Comparison of ENCODE assay signal across 18 cellular contexts in the genomic region with DNA sequence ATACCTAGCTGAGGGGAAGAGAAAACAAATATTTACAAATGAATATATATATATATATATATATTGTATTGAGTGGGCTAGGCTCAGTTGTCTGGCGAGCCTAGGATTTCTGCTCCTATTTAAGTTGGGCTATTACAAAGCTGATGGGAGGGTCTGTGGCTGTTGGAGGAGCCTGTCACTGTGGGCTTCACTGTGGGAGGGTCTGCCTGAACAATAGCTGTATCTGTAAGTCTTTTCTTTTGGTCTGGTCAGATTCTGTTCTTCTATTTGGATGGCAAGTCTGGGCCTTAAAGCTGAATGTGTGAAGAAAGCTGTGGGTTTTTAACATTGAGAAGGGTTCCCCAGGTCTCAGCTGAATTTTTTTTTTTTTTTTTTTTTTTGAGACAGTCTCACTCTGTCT.
DNase-seq lines count a peak whose midpoint lies in the region; ATAC-seq and TF ChIP-seq lines count a peak whose summit lies in the region.
"Had no signal": no experiment of that assay in that cellular context is flagged by ENCODE, and none has a peak within 500 bp of the region (broad histone marks: within the 10 kb centered on the region; RNA-seq: fewer than 3 reads in every experiment).

No MANE protein-coding gene starts in this region.

- H3K4me2 ChIP-seq in mesendoderm (ENCODE audit: low read length): no peak overlapping the region
- H3K4me2 ChIP-seq in trophoblast cell (ENCODE audit: low read length): no peak overlapping the region
- H3K4me2 ChIP-seq: A549 had no signal

- H3K4me1 ChIP-seq in Caco-2: peaks cover 79% of the 10 kb centered on the region
- H3K4me1 ChIP-seq in HUES64 (ENCODE audit: insufficient read depth, low read length): peaks cover 41% of the 10 kb centered on the region; the same call in 1 of the 2 replicates
- H3K4me1 ChIP-seq in mesendoderm (ENCODE audit: control insufficient read depth, low read depth, low read length): peaks cover 7% of the 10 kb centered on the region
- H3K4me1 ChIP-seq in trophoblast cell (ENCODE audit: control insufficient read depth in 1 of 2, insufficient read depth in 2 of 2, low read length in 2 of 2): peaks cover 8 to 13% of the 10 kb centered on the region in 2 experiments
- no peaks in the 10 kb centered on the region for H3K4me1 ChIP-seq in mucosa of descending colon (ENCODE audit: low read depth)

- H2BK12ac ChIP-seq in trophoblast cell (ENCODE audit: low read length): peak overlapping the region; percentile 64

- H2BK5ac ChIP-seq in mesendoderm (ENCODE audit: low read length) (peak overlapping the region; percentile 99), trophoblast cell (ENCODE audit: low read depth, low read length, poor library complexity) (peak overlapping the region; percentile 78)

- H3K36me3 Mint-ChIP-seq in Caco-2 (ENCODE audit: insufficient read depth, unreplicated experiment): no peaks in the 10 kb centered on the region
- H3K36me3 Mint-ChIP-seq in T-helper 2 cell treated with Interferon-gamma antibody and Interleukin-4, amounts not matched to agents 5 μg/mL and 100 μg/mL, for 36 hours (ENCODE audit: low read depth): no peaks in the 10 kb centered on the region

- peak overlapping the region; percentile 88 for H3K14ac ChIP-seq in trophoblast cell (ENCODE audit: low read length)

- H3K27ac Mint-ChIP-seq in Caco-2 (ENCODE audit: unreplicated experiment): peak overlapping the region; percentile 76
- H3K27ac Mint-ChIP-seq in T-helper 2 cell treated with Interferon-gamma antibody and Interleukin-4, amounts not matched to agents 5 μg/mL and 100 μg/mL, for 36 hours: no peak overlapping the region
- H3K27ac Mint-ChIP-seq: CD4-positive, alpha-beta T cell; GM23338 had no signal

- CTCF ChIA-PET in Caco-2 (lab: Charles Lee): interaction anchor here (0.6 to 0.7 kb wide), 3 partner anchors 37 to 586 kb away, joined by 3 to 4 read pairs (median 4); no protein-coding TSS in a partner anchor

- H3K4ac ChIP-seq in mesendoderm (ENCODE audit: low read depth, low read length): peak overlapping the region; percentile 60
- peak overlapping the region; percentile 71 for H3K4ac ChIP-seq in trophoblast cell (ENCODE audit: low read depth, low read length)

- no peak for DNase-seq in Caco-2
- DNase-seq in mesendoderm: peak; percentile 73
- DNase-seq in trophoblast cell: no peak
- DNase-seq in T-helper 2 cell treated with Interferon-gamma antibody and Interleukin-4, amounts not matched to agents 5 μg/mL and 100 μg/mL, for 36 hours (ENCODE audit: low spot score): no peak
- DNase-seq in anterior cingulate cortex (lab: John Stamatoyannopoulos, UW): no peak
- DNase-seq in mucosa of descending colon: no peak
- DNase-seq: AML-193; CD4-positive, alpha-beta T cell; DMS153; DMS79; GF-D8; HCEC 1CT had no signal

- H2BK120ac ChIP-seq in mesendoderm (ENCODE audit: low read depth, low read length): no peak overlapping the region
- peak overlapping the region; percentile 91 for H2BK120ac ChIP-seq in trophoblast cell (ENCODE audit: insufficient read depth, low read length, poor library complexity)

- H3K18ac ChIP-seq in mesendoderm (ENCODE audit: low read length) (peak overlapping the region; percentile 81), trophoblast cell (ENCODE audit: low read length) (peak overlapping the region; percentile 57)

- no peaks in the 10 kb centered on the region for H3K9me3 ChIP-seq in Caco-2
- no peaks in the 10 kb centered on the region for H3K9me3 ChIP-seq in HUES64 (ENCODE audit: insufficient read depth, low read depth, low read length)
- no peaks in the 10 kb centered on the region for H3K9me3 ChIP-seq in trophoblast cell (ENCODE audit: insufficient read depth, low read depth, low read length)
- no peaks in the 10 kb centered on the region for H3K9me3 ChIP-seq in mucosa of descending colon
- H3K9me3 ChIP-seq: A549 had no signal

- peak overlapping the region; percentile 87 for H3K56ac ChIP-seq in mesendoderm (ENCODE audit: low read length)

- H4K5ac ChIP-seq in mesendoderm (ENCODE audit: low read length): no peak overlapping the region

- H3K27me3 Mint-ChIP-seq in Caco-2 (ENCODE audit: insufficient read depth, unreplicated experiment): no peaks in the 10 kb centered on the region
- no peaks in the 10 kb centered on the region for H3K27me3 Mint-ChIP-seq in T-helper 2 cell treated with Interferon-gamma antibody and Interleukin-4, amounts not matched to agents 5 μg/mL and 100 μg/mL, for 36 hours (ENCODE audit: low read depth)

- ATAC-seq in mucosa of descending colon: no peak
- ATAC-seq: A549, GM23338 had no signal

- WGBS in HUES64: 62% methylated on average over 1 of the region's 1 CpG
- no CpG with 5 or more reads among the region's 1 CpG for WGBS in mesendoderm (ENCODE audit: extremely low coverage, insufficient coverage, low lambda C conversion rate)
- no CpG with 5 or more reads among the region's 1 CpG for WGBS in trophoblast cell (ENCODE audit: extremely low coverage, insufficient coverage, insufficient read length)

- peak overlapping the region; percentile 59; the same call in 1 of the 2 replicates for H3K27ac ChIP-seq in HUES64 (ENCODE audit: low read depth, low read length)
- H3K27ac ChIP-seq in mesendoderm (ENCODE audit: low read depth, low read length): peak overlapping the region; percentile 92
- H3K27ac ChIP-seq in trophoblast cell (ENCODE audit: low read depth, low read length): peak overlapping the region; percentile 88
- H3K27ac ChIP-seq: 22Rv1, C4-2B, HL-60 had no signal

- intact Hi-C loops in Caco-2 (cut with micrococcal nuclease; ENCODE audit: unreplicated experiment): no loop called here
- intact Hi-C loops in mucosa of descending colon (cut with DNase I, micrococcal nuclease): no loop called here

- H4K12ac ChIP-seq in trophoblast cell (ENCODE audit: low read depth, low read length): no peak overlapping the region

- H2AK5ac ChIP-seq in mesendoderm (ENCODE audit: low read length) (no peak overlapping the region), trophoblast cell (ENCODE audit: low read length) (peak overlapping the region; percentile 86)

- H3K27me3 ChIP-seq in Caco-2 (replicated peaks; ENCODE audit: control insufficient read depth, insufficient read depth, low read length) (no peaks in the 10 kb centered on the region), HUES64 (ENCODE audit: insufficient read depth, low read length) (no peaks in the 10 kb centered on the region), mesendoderm (ENCODE audit: insufficient read depth, low read length, poor library complexity) (no peaks in the 10 kb centered on the region), trophoblast cell (ENCODE audit: insufficient read depth, low read length) (no peaks in the 10 kb centered on the region)

- no peak overlapping the region for H3K23ac ChIP-seq in mesendoderm (ENCODE audit: low read length)
- no peak overlapping the region for H3K23ac ChIP-seq in trophoblast cell (ENCODE audit: low read length)

- H3K79me2 ChIP-seq in mesendoderm (ENCODE audit: control insufficient read depth, insufficient read depth, low read length) (no peaks in the 10 kb centered on the region), trophoblast cell (ENCODE audit: control insufficient read depth, insufficient read depth, low read length, poor library complexity) (peaks cover 6% of the 10 kb centered on the region)

- no peaks in the 10 kb centered on the region for H3K79me1 ChIP-seq in mesendoderm (ENCODE audit: low read length)
- peaks cover 44% of the 10 kb centered on the region for H3K79me1 ChIP-seq in trophoblast cell (ENCODE audit: low read length)

- no peak overlapping the region for H2BK15ac ChIP-seq in mesendoderm (replicated peaks; ENCODE audit: low read depth)

- H3K9me3 Mint-ChIP-seq in Caco-2 (ENCODE audit: unreplicated experiment): peaks cover 2% of the 10 kb centered on the region
- H3K9me3 Mint-ChIP-seq in T-helper 2 cell treated with Interferon-gamma antibody and Interleukin-4, amounts not matched to agents 5 μg/mL and 100 μg/mL, for 36 hours: no peaks in the 10 kb centered on the region
- H3K9me3 Mint-ChIP-seq: CD4-positive, alpha-beta T cell; GM23338 had no signal

- H4K8ac ChIP-seq in mesendoderm (ENCODE audit: low read depth, low read length) (no peak overlapping the region), trophoblast cell (ENCODE audit: low read depth, low read length) (peak overlapping the region; percentile 83)

- H4K91ac ChIP-seq in trophoblast cell (ENCODE audit: low read depth, low read length): peak overlapping the region; percentile 92

- BruUV-seq in Caco-2 (replicated peaks; lab: Mats Ljungman, UMichigan): no TSS peak

- TF ChIP-seq CTCF in Caco-2 (IDR thresholded peaks at IDR 0.05; ENCODE audit: insufficient read depth in 1 of 2, low read depth in 1 of 2, low read length in 1 of 2, severe bottlenecking in 1 of 2, unreplicated experiment in 1 of 2): no peak
- TF ChIP-seq CTCF in mucosa of descending colon (IDR thresholded peaks at IDR 0.05): no peak

- H3K4me1 Mint-ChIP-seq in Caco-2 (ENCODE audit: low read depth, unreplicated experiment): peaks cover 51% of the 10 kb centered on the region
- H3K4me1 Mint-ChIP-seq in T-helper 2 cell treated with Interferon-gamma antibody and Interleukin-4, amounts not matched to agents 5 μg/mL and 100 μg/mL, for 36 hours (ENCODE audit: low read depth): no peaks in the 10 kb centered on the region

- no peak overlapping the region for H2AFZ ChIP-seq in trophoblast cell (ENCODE audit: insufficient read depth, low read length, poor library complexity)

- H3K4me3 ChIP-seq in Caco-2 (ENCODE audit: low read depth, low read length): no peak overlapping the region
- H3K4me3 ChIP-seq in HUES64 (ENCODE audit: low read length): no peak overlapping the region
- H3K4me3 ChIP-seq in mesendoderm (ENCODE audit: low read length): no peak overlapping the region
- no peak overlapping the region for H3K4me3 ChIP-seq in trophoblast cell (ENCODE audit: low read depth, low read length)
- no peak overlapping the region for H3K4me3 ChIP-seq in mucosa of descending colon
- H3K4me3 ChIP-seq: A549, GM23338 had no signal

- H3K36me3 ChIP-seq in Caco-2 (ENCODE audit: control insufficient read depth, insufficient read depth, low read length) (no peaks in the 10 kb centered on the region), HUES64 (ENCODE audit: insufficient read depth, low read length) (no peaks in the 10 kb centered on the region), mesendoderm (ENCODE audit: control insufficient read depth, insufficient read depth, low read length) (no peaks in the 10 kb centered on the region), trophoblast cell (ENCODE audit: control insufficient read depth in 1 of 2, insufficient read depth in 2 of 2, low read length in 2 of 2) (no peaks in the 10 kb centered on the region), mucosa of descending colon (ENCODE audit: low read depth) (no peaks in the 10 kb centered on the region)

- POLR2A ChIA-PET in Caco-2 (lab: Charles Lee): interaction anchor here (0.6 kb wide), 1 partner anchor 40 kb away, joined by 5 read pairs; no protein-coding TSS in a partner anchor

- H3K4me3 Mint-ChIP-seq in Caco-2 (ENCODE audit: unreplicated experiment): no peak overlapping the region
- H3K4me3 Mint-ChIP-seq in T-helper 2 cell treated with Interferon-gamma antibody and Interleukin-4, amounts not matched to agents 5 μg/mL and 100 μg/mL, for 36 hours: no peak overlapping the region
- H3K4me3 Mint-ChIP-seq: CD4-positive, alpha-beta T cell; GM23338 had no signal

- H3K9ac ChIP-seq in HUES64 (ENCODE audit: low read depth, low read length) (no peak overlapping the region), mesendoderm (ENCODE audit: low read length) (peak overlapping the region; percentile 36), trophoblast cell (ENCODE audit: low read length) (no peak overlapping the region)
